ENCODE assay signal across 7 cellular contexts in the genomic region with DNA sequence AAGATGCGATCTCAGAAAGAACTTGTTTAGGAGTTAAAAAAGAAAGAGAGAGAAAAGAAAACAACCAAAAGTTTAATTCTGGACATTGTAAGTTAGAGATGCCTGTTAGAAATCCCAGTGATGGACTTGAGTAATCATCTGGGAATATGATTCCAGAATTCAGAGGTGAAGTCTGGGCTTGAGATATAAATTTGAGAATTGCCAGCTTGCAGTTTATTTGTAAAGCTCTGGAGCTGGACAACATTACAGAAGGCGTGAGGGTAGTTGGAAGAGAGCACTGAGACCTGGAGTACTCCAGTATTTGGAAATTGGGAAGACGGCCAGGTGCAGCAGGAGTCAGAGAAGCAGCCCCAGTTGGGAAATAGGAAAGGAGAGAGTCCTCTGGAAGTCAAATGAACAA.
"Had no signal": no experiment of that assay in that cellular context is flagged by ENCODE, and none has a peak within 500 bp of the region (broad histone marks: within the 10 kb centered on the region; RNA-seq: fewer than 3 reads in every experiment).

No MANE protein-coding gene starts in this region.

- H3K4me2 ChIP-seq: GM23338 had no signal

- DNase-seq: H9, HCEC 1CT, KBM-7 had no signal

- ATAC-seq: GM23338 had no signal

- H2AFZ ChIP-seq: GM23338 had no signal

- FAIRE-seq: H1, H54, HTR-8/SVneo had no signal

- H3K4me3 ChIP-seq: GM23338 had no signal
